In the genomic region with DNA sequence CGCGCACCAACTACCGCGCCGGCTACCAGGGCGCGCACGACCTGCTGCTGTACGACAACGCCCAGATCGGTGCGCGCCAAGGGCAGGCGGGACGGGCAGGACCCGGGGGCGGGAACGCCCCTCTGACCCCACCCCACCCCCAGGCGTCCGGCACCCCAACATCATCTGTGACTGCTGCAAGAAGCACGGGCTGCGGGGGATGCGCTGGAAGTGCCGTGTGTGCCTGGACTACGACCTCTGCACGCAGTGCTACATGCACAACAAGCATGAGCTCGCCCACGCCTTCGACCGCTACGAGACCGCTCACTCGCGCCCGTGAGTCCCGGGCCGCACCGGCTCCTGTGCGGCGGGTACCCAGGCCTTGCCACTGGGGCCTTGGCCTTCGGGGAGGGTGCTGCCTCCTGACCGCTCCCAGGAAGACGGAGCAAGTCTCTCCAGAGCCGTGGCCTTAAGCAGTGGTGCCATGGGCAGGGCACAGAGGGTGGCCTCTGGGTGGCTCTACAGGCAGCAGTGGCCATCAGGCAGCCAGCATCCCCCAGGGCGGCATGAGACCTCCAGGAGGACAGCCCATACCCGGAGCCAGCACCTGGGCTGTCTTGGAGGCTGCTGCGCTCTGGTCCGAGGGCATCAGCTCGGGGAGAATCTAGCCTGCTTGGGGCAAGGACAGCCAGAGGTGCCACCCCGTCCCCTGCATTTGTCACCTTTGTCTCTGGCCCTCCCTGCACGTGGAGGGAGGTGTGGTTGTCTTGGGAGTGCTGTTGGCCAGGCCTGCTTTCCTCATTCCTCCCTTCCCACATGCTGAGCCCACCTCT, we compare ENCODE assay signal across 1 cellular context.
TF ChIP-seq lines count a peak whose summit lies in the region.

No MANE protein-coding gene starts in this region.

TF ChIP-seq in IMR-90, 13 proteins besides CTCF, POLR2A, EP300 and RAD21 (continued from another document):
- TF ChIP-seq FOS (IDR thresholded peaks at IDR 0.05; ENCODE audit: low read depth, low read length) (no peak), MAZ (IDR thresholded peaks at IDR 0.05; ENCODE audit: borderline replicate concordance, low read depth, low read length) (no peak)
- TF ChIP-seq, protein P1, sequence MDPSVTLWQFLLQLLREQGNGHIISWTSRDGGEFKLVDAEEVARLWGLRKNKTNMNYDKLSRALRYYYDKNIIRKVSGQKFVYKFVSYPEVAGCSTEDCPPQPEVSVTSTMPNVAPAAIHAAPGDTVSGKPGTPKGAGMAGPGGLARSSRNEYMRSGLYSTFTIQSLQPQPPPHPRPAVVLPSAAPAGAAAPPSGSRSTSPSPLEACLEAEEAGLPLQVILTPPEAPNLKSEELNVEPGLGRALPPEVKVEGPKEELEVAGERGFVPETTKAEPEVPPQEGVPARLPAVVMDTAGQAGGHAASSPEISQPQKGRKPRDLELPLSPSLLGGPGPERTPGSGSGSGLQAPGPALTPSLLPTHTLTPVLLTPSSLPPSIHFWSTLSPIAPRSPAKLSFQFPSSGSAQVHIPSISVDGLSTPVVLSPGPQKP (IDR thresholded peaks at IDR 0.05; ENCODE audit: borderline replicate concordance, low read depth, low read length), result no peak
